In genomic region chr2:176285321-176285720, GRCh38 we compare ENCODE assay signal across 1 cellular context.
TF ChIP-seq lines count a peak whose summit lies in the region.

No MANE protein-coding gene starts in this region.

TF ChIP-seq in WTC11, 78 proteins besides CTCF, POLR2A, EP300 and RAD21 (continued from another document):
- no peak for TF ChIP-seq PRDM15 (CRISPR knock-in tag; IDR thresholded peaks at IDR 0.05)
